6 cellular contexts compared by ENCODE assay signal in the genomic region with DNA sequence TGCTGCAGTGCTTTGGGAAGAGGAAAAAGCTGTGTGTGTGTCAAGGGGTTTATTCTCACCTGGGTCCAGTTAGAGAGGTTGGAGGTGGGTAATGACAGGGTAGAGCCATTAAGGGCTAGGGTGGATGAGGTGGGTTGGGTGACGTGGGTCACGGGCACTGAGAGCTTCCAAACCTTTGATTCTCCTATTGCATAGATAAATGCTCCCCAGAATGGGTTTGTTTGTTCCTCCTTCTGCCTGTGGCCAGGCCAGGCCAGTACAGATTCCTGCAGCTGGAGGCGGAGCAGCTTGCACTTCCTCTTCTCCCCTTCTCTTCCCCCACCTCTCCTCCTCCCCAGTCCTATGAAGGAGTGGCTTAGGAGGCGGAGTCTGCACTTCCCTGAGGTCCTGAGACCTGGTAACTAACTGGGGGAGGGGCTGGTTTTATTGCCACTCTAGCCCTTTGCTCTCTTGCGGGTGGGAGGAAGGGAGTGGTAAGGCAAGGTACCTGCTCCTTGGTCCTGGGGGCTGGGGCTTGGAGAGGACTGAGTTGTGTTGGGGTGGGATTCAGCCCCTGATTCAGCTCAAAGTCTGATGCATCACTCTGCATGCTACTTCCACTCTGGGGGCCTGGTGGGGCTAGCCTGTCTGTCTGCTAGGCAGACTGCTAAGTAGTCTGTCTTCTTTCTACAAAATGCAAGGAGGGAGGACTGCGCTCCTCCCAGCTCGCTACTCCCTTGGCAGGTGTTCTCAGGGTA. TPM values are rescaled to one million over a fixed set of nuclear protein-coding genes. Genes with fewer than 3 reads are reported as not detected.
DNase-seq lines count a peak whose midpoint lies in the region; ATAC-seq and TF ChIP-seq lines count a peak whose summit lies in the region.

No MANE protein-coding gene starts in this region.

- TF ChIP-seq CTCF in WERI-Rb-1 (IDR thresholded peaks at IDR 0.05; ENCODE audit: low read depth, low read length): no peak
- no peak for TF ChIP-seq CTCF in mesothelial cell of epicardium (IDR thresholded peaks at IDR 0.05; ENCODE audit: unreplicated experiment)

- no peaks in the 10 kb centered on the region for H3K36me3 ChIP-seq in WERI-Rb-1

- no peaks in the 10 kb centered on the region for H3K9me3 Mint-ChIP-seq in mesothelial cell of epicardium

- no peak for ATAC-seq in GM18505 (IDR thresholded peaks at IDR 0.05; ENCODE audit: unreplicated experiment)

- DNase-seq in HuH-7 (ENCODE audit: low spot score) (peak; percentile 82), WERI-Rb-1 (peak; percentile 88), mesothelial cell of epicardium (ENCODE audit: low spot score in 2 of 2, unreplicated experiment in 2 of 2) (no peak), cerebellar nuclear complex (lab: John Stamatoyannopoulos, UW) (no peak)
- no peak for DNase-seq in stimulated activated naive CD4-positive, alpha-beta T cell (lab: John Stamatoyannopoulos, UW)

- peaks cover 13% of the 10 kb centered on the region for H3K36me3 Mint-ChIP-seq in mesothelial cell of epicardium

- H3K27me3 Mint-ChIP-seq in mesothelial cell of epicardium (ENCODE audit: low read depth): peaks cover 17% of the 10 kb centered on the region

- peak overlapping the region; percentile 94 for H3K4me3 Mint-ChIP-seq in mesothelial cell of epicardium

- peak overlapping the region; percentile 98 for H3K27ac Mint-ChIP-seq in mesothelial cell of epicardium

- H3K4me1 Mint-ChIP-seq in mesothelial cell of epicardium: peaks cover 44% of the 10 kb centered on the region

- H3K9me3 ChIP-seq in WERI-Rb-1 (ENCODE audit: severe bottlenecking): no peaks in the 10 kb centered on the region

- peak overlapping the region; percentile 40 for H3K27ac ChIP-seq in WERI-Rb-1

- no peak overlapping the region for H3K4me3 ChIP-seq in WERI-Rb-1 (ENCODE audit: low read depth, low read length)

- no peaks in the 10 kb centered on the region for H3K27me3 ChIP-seq in WERI-Rb-1 (ENCODE audit: insufficient read depth, low read depth, severe bottlenecking)

- peak; percentile 22 for TF ChIP-seq POLR2A in GM18505 (IDR thresholded peaks at IDR 0.05; ENCODE audit: borderline replicate concordance, extremely low read depth, insufficient read depth, insufficient read length)

RNA-seq across cellular contexts. Expression of a gene that starts 3.5 kb away (rescaled TPM):
- 141 to 152 TPM (median 147 TPM) in 3 replicates for total RNA-seq in mesothelial cell of epicardium

RNA-seq across cellular contexts. Expression of a gene that starts 18.9 kb away (rescaled TPM):
- 0.63 to 1.7 TPM (median 1.2 TPM) in 3 replicates for total RNA-seq in mesothelial cell of epicardium

RNA-seq across cellular contexts. Expression of a gene that starts 26.6 kb away (rescaled TPM):
- 3.4 to 4.4 TPM (median 3.4 TPM) in 3 replicates for total RNA-seq in mesothelial cell of epicardium

RNA-seq across cellular contexts. Expression of a gene that starts 40.1 kb away (rescaled TPM):
- total RNA-seq in mesothelial cell of epicardium: 36.4 to 44.3 TPM (median 41.2 TPM) in 3 replicates

RNA-seq across cellular contexts. Expression of a gene that starts 40.5 kb away (rescaled TPM):
- 20.9 to 24.4 TPM (median 24.2 TPM) in 3 replicates for total RNA-seq in mesothelial cell of epicardium

Comparison
In these comparisons a context has a peak if more than half of its experiments do, and no peak if none do; other contexts are left out.
1. DNase-seq: peak in HuH-7 (single experiment) and WERI-Rb-1 (single experiment); none in mesothelial cell of epicardium (0 of 2), cerebellar nuclear complex (0 of 2) and stimulated activated naive CD4-positive, alpha-beta T cell (0 of 6).